In genomic region chr17:73231841-73232586, GRCh38 we compare ENCODE assay signal across 1 cellular context.
A peak's percentile ranks its signal among the peaks of the same experiment; 100 is the strongest.
TF ChIP-seq lines count a peak whose summit lies in the region.

No MANE protein-coding gene starts in this region.

TF ChIP-seq in SK-N-SH, 30 proteins besides CTCF, POLR2A, EP300 and RAD21 (continued from another document):
- TF ChIP-seq TAF1 (IDR thresholded peaks at IDR 0.05; ENCODE audit: borderline replicate concordance, low read depth, low read length) = peak; percentile 63; the same call in 1 of the 2 replicates
- TF ChIP-seq TCF12 (IDR thresholded peaks at IDR 0.05) = no peak; the same call in 1 of the 2 replicates
- peak; percentile 82 for TF ChIP-seq ELF1 (IDR thresholded peaks at IDR 0.05)
- peak; percentile 74 for TF ChIP-seq GABPA (IDR thresholded peaks at IDR 0.05; ENCODE audit: low read depth)
- TF ChIP-seq CHD2 (IDR thresholded peaks at IDR 0.05; ENCODE audit: low read length, partially characterized antibody) = no peak
- peak; percentile 99 for TF ChIP-seq NRF1 (IDR thresholded peaks at IDR 0.05; ENCODE audit: low read depth, low read length)
- TF ChIP-seq USF2 (IDR thresholded peaks at IDR 0.05; ENCODE audit: borderline replicate concordance, low read depth, low read length) = no peak
- peak; percentile 66 for TF ChIP-seq MXI1 (IDR thresholded peaks at IDR 0.05; ENCODE audit: low read depth, low read length)
- 0 out of 2 replicates have a peak, but pooled peaks have one; percentile 46 for TF ChIP-seq MAX (IDR thresholded peaks at IDR 0.05; ENCODE audit: low read depth)
- TF ChIP-seq FOXJ3 (CRISPR knock-in tag; IDR thresholded peaks at IDR 0.05) = no peak
- no peak for TF ChIP-seq PBX3 (IDR thresholded peaks at IDR 0.05)
- no peak for TF ChIP-seq MEF2A (IDR thresholded peaks at IDR 0.05; ENCODE audit: borderline replicate concordance, low read depth)
- no peak; the same call in 1 of the 2 replicates for TF ChIP-seq REST (IDR thresholded peaks at IDR 0.05; ENCODE audit: low read depth, low read length)
